ENCODE assay signal across 9 cellular contexts in genomic region chr14:32934891-32935633, GRCh38. TPM values are rescaled to one million over a fixed set of nuclear protein-coding genes. Genes with fewer than 3 reads are reported as not detected.
DNase-seq lines count a peak whose midpoint lies in the region; ATAC-seq lines count a peak whose summit lies in the region.
"Had no signal": no experiment of that assay in that cellular context is flagged by ENCODE, and none has a peak within 500 bp of the region (broad histone marks: within the 10 kb centered on the region; RNA-seq: fewer than 3 reads in every experiment).

No MANE protein-coding gene starts in this region.

- peak overlapping the region; percentile 92 for H2AFZ ChIP-seq in neuronal stem cell (ENCODE audit: low read length)

- H4K91ac ChIP-seq in neuronal stem cell (ENCODE audit: low read depth, low read length, poor library complexity), result no peak overlapping the region

- peak overlapping the region; percentile 42 for H2BK12ac ChIP-seq in neuronal stem cell (ENCODE audit: low read length)

- POLR2A ChIA-PET in activated CD4-positive, alpha-beta T cell treated with anti-CD3 and anti-CD28 coated beads for 36 hours (lab: Charles Lee), result no interaction called here

- DNase-seq in AG20443 (ENCODE audit: low spot score) (peak; percentile 24), neuronal stem cell (ENCODE audit: low spot score) (no peak), GM19240 (ENCODE audit: insufficient read length, low spot score) (no peak), activated gamma-delta T cell treated with Interleukin-2 at 50 U/mL for 16 hours (no peak)
- DNase-seq in activated CD4-positive, alpha-beta T cell treated with anti-CD3 and anti-CD28 coated beads for 36 hours, result no peak
- DNase-seq: activated CD4-positive, alpha-beta T cell treated with anti-CD3 and anti-CD28 coated beads, Interleukin-2, amount 10 ng/mL, durations not matched to agents 24 days and 14 days had no signal

- peak overlapping the region; percentile 82 for H3K18ac ChIP-seq in neuronal stem cell (ENCODE audit: low read length)

- no peak overlapping the region for H3K23ac ChIP-seq in neuronal stem cell (ENCODE audit: low read depth, low read length, poor library complexity)

- peak overlapping the region; percentile 65 for H2BK15ac ChIP-seq in neuronal stem cell (ENCODE audit: low read length)

- peaks cover 50% of the 10 kb centered on the region for H3K27me3 Mint-ChIP-seq in activated CD4-positive, alpha-beta T cell treated with anti-CD3 and anti-CD28 coated beads for 36 hours

- H3K36me3 ChIP-seq in HUES6 (ENCODE audit: control insufficient read depth, insufficient read depth, low read length) (no peaks in the 10 kb centered on the region), endocrine pancreas (ENCODE audit: control insufficient read depth, insufficient read depth, low read length) (no peaks in the 10 kb centered on the region), neuronal stem cell (replicated peaks in 1 of 2; ENCODE audit: control insufficient read depth in 2 of 2, insufficient read depth in 2 of 2, low read length in 2 of 2) (peaks cover 0 to 6% of the 10 kb centered on the region in 2 donors)

- intact Hi-C loops in activated CD4-positive, alpha-beta T cell treated with anti-CD3 and anti-CD28 coated beads for 36 hours (cut with DNase I, micrococcal nuclease), result loop anchor here (5.0 to 10.0 kb wide), 2 partner anchors 360 to 743 kb away; no protein-coding TSS in a partner anchor

- no peak overlapping the region for H3K4me3 Mint-ChIP-seq in activated CD4-positive, alpha-beta T cell treated with anti-CD3 and anti-CD28 coated beads for 36 hours
- H3K4me3 Mint-ChIP-seq: activated CD4-positive, alpha-beta T cell treated with anti-CD3 and anti-CD28 coated beads, Interleukin-2, amount 10 ng/mL, durations not matched to agents 24 days and 14 days had no signal

- H2BK5ac ChIP-seq in neuronal stem cell (ENCODE audit: low read length), result peak overlapping the region; percentile 4

- no peak for ATAC-seq in HG02973 (IDR thresholded peaks at IDR 0.05; ENCODE audit: unreplicated experiment)
- ATAC-seq in activated CD4-positive, alpha-beta T cell treated with anti-CD3 and anti-CD28 coated beads for 36 hours, result no peak

- peak overlapping the region; percentile 91 for H3K4me2 ChIP-seq in neuronal stem cell (ENCODE audit: insufficient read depth, low read length, poor library complexity, severe bottlenecking)

- H3K4me1 ChIP-seq in HUES6 (ENCODE audit: control insufficient read depth, insufficient read depth, low read length) (peaks cover 35% of the 10 kb centered on the region), endocrine pancreas (ENCODE audit: control insufficient read depth, insufficient read depth, low read length) (no peaks in the 10 kb centered on the region), neuronal stem cell (ENCODE audit: control insufficient read depth in 2 of 2, insufficient read depth in 1 of 2, low read depth in 1 of 2, low read length in 2 of 2) (peaks cover 9 to 10% of the 10 kb centered on the region in 2 donors)

- H3K27ac ChIP-seq in HUES6 (ENCODE audit: low read depth, low read length), result no peak overlapping the region
- no peak overlapping the region for H3K27ac ChIP-seq in neuronal stem cell (replicated peaks; ENCODE audit: low read length)

- no peak overlapping the region for H4K8ac ChIP-seq in neuronal stem cell (ENCODE audit: low read depth, low read length)

- no peak overlapping the region for H3K4ac ChIP-seq in neuronal stem cell (ENCODE audit: low read length)

- H3K27ac Mint-ChIP-seq in activated CD4-positive, alpha-beta T cell treated with anti-CD3 and anti-CD28 coated beads for 36 hours, result no peak overlapping the region
- H3K27ac Mint-ChIP-seq: activated CD4-positive, alpha-beta T cell treated with anti-CD3 and anti-CD28 coated beads, Interleukin-2, amount 10 ng/mL, durations not matched to agents 24 days and 14 days had no signal

- H3K4me3 ChIP-seq in HUES6 (ENCODE audit: low read depth, low read length) (peak overlapping the region; percentile 80), endocrine pancreas (ENCODE audit: control insufficient read depth, insufficient read depth, low read length) (peak overlapping the region; percentile 67), neuronal stem cell (ENCODE audit: low read length in 2 of 2) (peak overlapping the region; percentile 57 to 87)

- peaks cover 15% of the 10 kb centered on the region for H3K4me1 Mint-ChIP-seq in activated CD4-positive, alpha-beta T cell treated with anti-CD3 and anti-CD28 coated beads for 36 hours

- H3K27me3 ChIP-seq in HUES6 (ENCODE audit: control insufficient read depth, insufficient read depth, low read length) (peaks cover 82% of the 10 kb centered on the region), endocrine pancreas (ENCODE audit: control insufficient read depth, insufficient read depth, low read length) (no peaks in the 10 kb centered on the region), neuronal stem cell (ENCODE audit: control insufficient read depth in 3 of 3, insufficient read depth in 3 of 3, low read depth in 1 of 3, low read length in 3 of 3) (peaks cover 0 to 31% (median 3%) of the 10 kb centered on the region in 3 experiments)

- peak overlapping the region; percentile 47 for H2BK120ac ChIP-seq in neuronal stem cell (ENCODE audit: low read depth, low read length)

- H3K9ac ChIP-seq in HUES6 (ENCODE audit: low read length), result no peak overlapping the region
- H3K9ac ChIP-seq in endocrine pancreas (ENCODE audit: control insufficient read depth, insufficient read depth, low read length), result peak overlapping the region; percentile 61
- H3K9ac ChIP-seq in neuronal stem cell (ENCODE audit: low read depth, low read length, poor library complexity), result peak overlapping the region; percentile 79

- peak overlapping the region; percentile 67 for H3K14ac ChIP-seq in neuronal stem cell (ENCODE audit: low read length)

- H3K9me3 ChIP-seq in HUES6 (ENCODE audit: control insufficient read depth, insufficient read depth, low read depth, low read length) (no peaks in the 10 kb centered on the region), endocrine pancreas (ENCODE audit: control insufficient read depth, low read length) (no peaks in the 10 kb centered on the region), neuronal stem cell (replicated peaks in 1 of 2; ENCODE audit: control insufficient read depth in 2 of 2, insufficient read depth in 1 of 2, low read depth in 1 of 2, low read length in 2 of 2) (no peaks in the 10 kb centered on the region)

- H2AK5ac ChIP-seq in neuronal stem cell (ENCODE audit: low read depth, low read length), result no peak overlapping the region

- no peaks in the 10 kb centered on the region for H3K79me1 ChIP-seq in neuronal stem cell (ENCODE audit: low read depth, low read length)

- no peaks in the 10 kb centered on the region for H3K9me3 Mint-ChIP-seq in activated CD4-positive, alpha-beta T cell treated with anti-CD3 and anti-CD28 coated beads for 36 hours (ENCODE audit: low read depth)
- H3K9me3 Mint-ChIP-seq: activated CD4-positive, alpha-beta T cell treated with anti-CD3 and anti-CD28 coated beads, Interleukin-2, amount 10 ng/mL, durations not matched to agents 24 days and 14 days had no signal

- WGBS in neuronal stem cell (ENCODE audit: extremely low coverage in 2 of 2, insufficient read length in 2 of 2, insufficient replicate concordance in 1 of 2), 2 donors, result no CpG with 5 or more reads among the region's 39 CpGs

- CTCF ChIA-PET in activated CD4-positive, alpha-beta T cell treated with anti-CD3 and anti-CD28 coated beads for 36 hours (lab: Charles Lee), result no interaction called here

- peaks cover 2% of the 10 kb centered on the region for H3K36me3 Mint-ChIP-seq in activated CD4-positive, alpha-beta T cell treated with anti-CD3 and anti-CD28 coated beads for 36 hours (ENCODE audit: low read depth)

RNA-seq across cellular contexts. Expression of gene NPAS3, which starts 3.6 kb away (rescaled TPM):
- 1.8 TPM for polyA plus RNA-seq in neuronal stem cell (2013, experiment 1 of 2)
- polyA plus RNA-seq in neuronal stem cell (2013, experiment 2 of 2), result 1.8 TPM
- total RNA-seq in activated CD4-positive, alpha-beta T cell treated with anti-CD3 and anti-CD28 coated beads for 36 hours, result not detected
- total RNA-seq: activated CD4-positive, alpha-beta T cell treated with anti-CD3 and anti-CD28 coated beads, Interleukin-2, amount 10 ng/mL, durations not matched to agents 24 days and 14 days had no signal
